In genomic region chr12:4041191-4041885, GRCh38 we compare ENCODE assay signal across 26 cellular contexts.
A peak's percentile ranks its signal among the peaks of the same experiment; 100 is the strongest.
DNase-seq lines count a peak whose midpoint lies in the region; ATAC-seq and TF ChIP-seq lines count a peak whose summit lies in the region.
"Had no signal": no experiment of that assay in that cellular context is flagged by ENCODE, and none has a peak within 500 bp of the region (broad histone marks: within the 10 kb centered on the region; RNA-seq: fewer than 3 reads in every experiment).

No MANE protein-coding gene starts in this region.

- intact Hi-C loops in natural killer cell (cut with micrococcal nuclease) (no loop called here), mucosa of descending colon (cut with DNase I, micrococcal nuclease) (no loop called here), transverse colon (cut with DNase I; ENCODE audit: low total_unique reads) (no loop called here)

- no peak for ATAC-seq in natural killer cell treated with Interleukin-12 subunit alpha and Interleukin-12 subunit beta and Interleukin-15 and Interleukin-18, amount 100 ng/mL, for 72 hours
- ATAC-seq in natural killer cell, result no peak
- ATAC-seq in mucosa of descending colon, result peak; percentile 28
- ATAC-seq in HG03280 (IDR thresholded peaks at IDR 0.05; ENCODE audit: unreplicated experiment), result no peak
- ATAC-seq in HG03521 (IDR thresholded peaks at IDR 0.05; ENCODE audit: unreplicated experiment), result no peak

- H3K27ac ChIP-seq in transverse colon, result no peak overlapping the region
- H3K27ac ChIP-seq: BLaER1, GM23248, Peyer's patch had no signal

- peaks cover 21% of the 10 kb centered on the region for H3K4me1 ChIP-seq in mucosa of descending colon (ENCODE audit: low read depth)
- peaks cover 4 to 26% (median 17%) of the 10 kb centered on the region in 4 donors for H3K4me1 ChIP-seq in transverse colon

- H3K9me3 ChIP-seq in mucosa of descending colon (no peaks in the 10 kb centered on the region), transverse colon (no peaks in the 10 kb centered on the region)
- H3K9me3 ChIP-seq: BLaER1, MG63, Peyer's patch, SK-N-SH had no signal

- H3K9me3 Mint-ChIP-seq in natural killer cell treated with Interleukin-12 subunit alpha and Interleukin-12 subunit beta and Interleukin-15 and Interleukin-18, amount 100 ng/mL, for 72 hours, result no peaks in the 10 kb centered on the region
- H3K9me3 Mint-ChIP-seq in natural killer cell, result no peaks in the 10 kb centered on the region
- H3K9me3 Mint-ChIP-seq: CD4-positive, CD25-positive, alpha-beta regulatory T cell had no signal

- H3K4me1 Mint-ChIP-seq in natural killer cell treated with Interleukin-12 subunit alpha and Interleukin-12 subunit beta and Interleukin-15 and Interleukin-18, amount 100 ng/mL, for 72 hours (ENCODE audit: low read depth in 2 of 2), result peaks cover 0 to 9% of the 10 kb centered on the region in 2 donors
- no peaks in the 10 kb centered on the region for H3K4me1 Mint-ChIP-seq in natural killer cell

- H3K4me3 Mint-ChIP-seq in natural killer cell treated with Interleukin-12 subunit alpha and Interleukin-12 subunit beta and Interleukin-15 and Interleukin-18, amount 100 ng/mL, for 72 hours, result no peak overlapping the region
- H3K4me3 Mint-ChIP-seq in natural killer cell, result no peak overlapping the region
- H3K4me3 Mint-ChIP-seq: CD4-positive, CD25-positive, alpha-beta regulatory T cell had no signal

- TF ChIP-seq CTCF in natural killer cell (IDR thresholded peaks at IDR 0.05) (no peak), epithelial cell of esophagus (IDR thresholded peaks at IDR 0.05; ENCODE audit: insufficient read depth, low read depth, low read length, missing control alignments) (no peak), mucosa of descending colon (IDR thresholded peaks at IDR 0.05) (no peak), transverse colon (IDR thresholded peaks at IDR 0.05) (no peak)

- peaks cover 15 to 24% of the 10 kb centered on the region in 2 donors for H3K27me3 Mint-ChIP-seq in natural killer cell treated with Interleukin-12 subunit alpha and Interleukin-12 subunit beta and Interleukin-15 and Interleukin-18, amount 100 ng/mL, for 72 hours
- peaks cover 28 to 40% of the 10 kb centered on the region in 2 donors for H3K27me3 Mint-ChIP-seq in natural killer cell (ENCODE audit: low read depth in 2 of 2)

- no peaks in the 10 kb centered on the region for H3K27me3 ChIP-seq in transverse colon
- H3K27me3 ChIP-seq: BLaER1, MG63, Peyer's patch had no signal

- in situ Hi-C loops in transverse colon (cut with MboI; ENCODE audit: low pct_ligation_motif_present in 1 of 4, low pct_unique_long_range_greater_than_20kb in 1 of 4, low sequenced_read_pairs in 3 of 4), result loop anchor here in 1 of 4 donors (25.0 kb wide), 1 partner anchor 154 kb away; no protein-coding TSS in a partner anchor

- H3K4me3 ChIP-seq in epithelial cell of esophagus (ENCODE audit: low read length) (no peak overlapping the region), mucosa of descending colon (no peak overlapping the region), transverse colon (no peak overlapping the region)
- H3K4me3 ChIP-seq: BLaER1, GM23248, MG63, Peyer's patch had no signal

- TF ChIP-seq POLR2A in transverse colon (IDR thresholded peaks at IDR 0.05), result no peak

- 60 to 91% methylated on average over 2 to 7 of the region's 7 CpGs for WGBS in transverse colon (ENCODE audit: low coverage in 1 of 2), 2 donors

- H3K36me3 ChIP-seq in mucosa of descending colon (ENCODE audit: low read depth) (no peaks in the 10 kb centered on the region), transverse colon (no peaks in the 10 kb centered on the region)
- H3K36me3 ChIP-seq: BLaER1, MG63, Peyer's patch had no signal

- peak overlapping the region in 1 of 2 donors; percentile 71 for H3K27ac Mint-ChIP-seq in natural killer cell treated with Interleukin-12 subunit alpha and Interleukin-12 subunit beta and Interleukin-15 and Interleukin-18, amount 100 ng/mL, for 72 hours
- H3K27ac Mint-ChIP-seq in natural killer cell, result no peak overlapping the region
- H3K27ac Mint-ChIP-seq: CD4-positive, CD25-positive, alpha-beta regulatory T cell had no signal

- peak; percentile 16 for DNase-seq in natural killer cell treated with Interleukin-12 subunit alpha and Interleukin-12 subunit beta and Interleukin-15 and Interleukin-18, amount 100 ng/mL, for 72 hours (ENCODE audit: low spot score)
- no peak for DNase-seq in natural killer cell
- peak; percentile 81 for DNase-seq in epithelial cell of esophagus (ENCODE audit: low read depth)
- peak in 2 of 3 donors; percentile 34 to 46 for DNase-seq in mucosa of descending colon
- DNase-seq in transverse colon, result peak; percentile 31
- DNase-seq in NCI-H345 treated with DMSO at 0.1 percent for 48 hours (lab: John Stamatoyannopoulos, UW; ENCODE audit: unreplicated experiment), result no peak
- DNase-seq: CD4-positive, CD25-positive, alpha-beta regulatory T cell; DMS53; GM23248; H7; KBM-7; MG63; NCI-H1105 treated with DMSO at 0.1 percent for 48 hours; NCI-H146; NCI-H1930; NCI-H2107; NCI-H446 treated with DMSO at 0.1 percent for 48 hours; NCI-H526; NCI-H82; OCI-M1; Peyer's patch; SHP77 treated with DMSO at 0.1 percent for 48 hours; SK-N-SH had no signal

- TF ChIP-seq EP300 in transverse colon (IDR thresholded peaks at IDR 0.05; ENCODE audit: low read depth), result no peak

- H3K36me3 Mint-ChIP-seq in natural killer cell treated with Interleukin-12 subunit alpha and Interleukin-12 subunit beta and Interleukin-15 and Interleukin-18, amount 100 ng/mL, for 72 hours, result no peaks in the 10 kb centered on the region
- H3K36me3 Mint-ChIP-seq in natural killer cell, result no peaks in the 10 kb centered on the region
- H3K36me3 Mint-ChIP-seq: CD4-positive, CD25-positive, alpha-beta regulatory T cell had no signal

Comparison
In these comparisons a context has a peak if more than half of its experiments do, and no peak if none do; other contexts are left out.
1. DNase-seq: peak in natural killer cell treated with Interleukin-12 subunit alpha and Interleukin-12 subunit beta and Interleukin-15 and Interleukin-18, amount 100 ng/mL, for 72 hours (single experiment), epithelial cell of esophagus (single experiment), mucosa of descending colon (2 of 3) and transverse colon (single experiment); none in natural killer cell (single experiment) and NCI-H345 treated with DMSO at 0.1 percent for 48 hours (single experiment).